ENCODE assay signal across 8 cellular contexts in the genomic region with DNA sequence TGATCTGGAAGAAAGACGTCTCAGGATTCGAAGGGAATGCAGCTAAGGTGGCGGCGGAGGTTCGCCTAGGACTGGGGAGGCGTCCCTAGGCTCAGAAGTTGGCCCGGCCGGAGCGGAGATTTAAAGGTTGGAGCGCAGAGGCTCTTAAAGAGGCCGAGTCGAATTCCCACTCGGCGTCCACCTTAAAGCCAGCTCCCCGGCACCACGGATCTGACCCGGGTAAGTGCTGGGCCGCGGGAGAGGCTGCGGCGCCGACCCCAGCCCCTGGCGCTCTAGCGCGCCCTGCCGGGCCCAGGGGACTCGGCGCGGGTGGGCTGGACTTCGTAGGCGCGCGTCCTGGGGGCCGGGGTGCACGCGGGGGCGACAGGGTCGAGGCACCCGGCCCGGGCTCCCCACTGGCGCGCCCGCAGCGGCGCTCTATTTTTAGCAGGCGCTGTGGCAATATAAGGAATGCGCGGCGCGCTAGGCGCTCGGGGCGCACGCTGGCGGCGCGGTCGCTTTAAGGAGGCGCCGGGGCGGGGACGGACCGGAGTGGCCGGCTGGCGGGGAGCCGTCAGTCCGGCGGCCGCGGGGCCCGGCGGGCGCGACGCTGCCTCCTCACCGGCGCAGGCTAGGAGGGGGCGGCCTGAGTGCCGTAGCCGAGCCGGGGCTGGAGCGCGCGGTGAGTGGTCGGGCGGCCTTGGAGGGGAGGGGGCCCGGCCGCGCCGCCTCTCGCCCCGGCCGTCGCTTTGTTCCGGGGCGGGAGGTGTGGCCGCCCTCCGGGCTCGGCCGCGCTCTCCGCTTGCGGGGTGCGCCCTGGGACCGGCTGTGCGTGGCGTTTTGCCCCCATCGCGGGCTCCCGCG. TPM values are rescaled to one million over a fixed set of nuclear protein-coding genes. Genes with fewer than 3 reads are reported as not detected.
DNase-seq lines count a peak whose midpoint lies in the region; ATAC-seq and TF ChIP-seq lines count a peak whose summit lies in the region.

A gene (plus strand): TSS at position 473 of the 843 bp plus-strand sequence. CDS start 24,305 bp downstream, outside the sequence.

- peak in 5 of 7 experiments; percentile 17 to 59 (median 37) for TF ChIP-seq CTCF in body of pancreas (IDR thresholded peaks at IDR 0.05)

- 0% methylated on average over 21 to 105 of the region's 111 CpGs for WGBS in body of pancreas, 2 donors

- no peaks in the 10 kb centered on the region for H3K9me3 ChIP-seq in body of pancreas

- H3K4me3 ChIP-seq in body of pancreas = peak within 1 kb of the TSS; percentile 31 to 49

- H3K36me3 ChIP-seq in body of pancreas (replicated peaks in 1 of 2; ENCODE audit: insufficient read depth in 1 of 2, low read depth in 2 of 2) = no peaks in the 10 kb centered on the region

- intact Hi-C loops in body of pancreas (cut with DNase I) = no loop called here
- intact Hi-C loops in posterior cingulate gyrus (cut with DNase I) = loop anchor here (5.0 to 10.0 kb wide), 2 partner anchors 34 to 164 kb away; a partner anchor contains a TSS

- H3K27ac ChIP-seq in body of pancreas = peak within 1 kb of the TSS; percentile 75 to 84 (median 80)

- no peaks in the 10 kb centered on the region for H3K27me3 ChIP-seq in body of pancreas

- H3K4me1 ChIP-seq in body of pancreas = peaks cover 22% of the 10 kb centered on the region

- DNase-seq in COLO829 (ENCODE audit: low spot score) = peak; percentile 49
- peak; percentile 56 for DNase-seq in HT-29 (ENCODE audit: low spot score)
- DNase-seq in RKO (ENCODE audit: low spot score) = peak; percentile 76
- peak; percentile 75 to 85 (median 77) for DNase-seq in body of pancreas
- peak; percentile 67 to 80 for DNase-seq in hippocampal formation (lab: John Stamatoyannopoulos, UW)
- peak; percentile 52 to 93 (median 68) for DNase-seq in posterior cingulate gyrus

- ATAC-seq in body of pancreas (peak; percentile 85), HG03175 (IDR thresholded peaks at IDR 0.05; ENCODE audit: unreplicated experiment) (no peak), GM19467 (IDR thresholded peaks at IDR 0.05; ENCODE audit: unreplicated experiment) (no peak)

- TF ChIP-seq POLR2A in body of pancreas (IDR thresholded peaks at IDR 0.05) = peak; percentile 35 to 51 (median 36)

RNA-seq across cellular contexts. Expression of the gene that starts here (rescaled TPM):
- 1.3 and 2.9 TPM in 2 replicates for total RNA-seq in HT-29 (2014; rRNA removed; shearing (Covaris generic))
- total RNA-seq in body of pancreas = 10 to 100 TPM in 1 of 2 donors, 1 to 10 TPM in 1; 9.9 to 20.1 TPM
